ENCODE assay signal across 12 cellular contexts in genomic region chr1:227191607-227192006, GRCh38.
DNase-seq lines count a peak whose midpoint lies in the region; ATAC-seq and TF ChIP-seq lines count a peak whose summit lies in the region.
"Had no signal": no experiment of that assay in that cellular context is flagged by ENCODE, and none has a peak within 500 bp of the region (broad histone marks: within the 10 kb centered on the region; RNA-seq: fewer than 3 reads in every experiment).

No MANE protein-coding gene starts in this region.

- H4K91ac ChIP-seq in mesenchymal stem cell (ENCODE audit: low read length), result no peak overlapping the region

- H3K36me3 ChIP-seq in mesenchymal stem cell (ENCODE audit: control insufficient read depth in 1 of 2, insufficient read depth in 2 of 2, low read depth in 1 of 2, low read length in 2 of 2) (peaks cover 0 to 3% of the 10 kb centered on the region in 2 experiments), heart right ventricle (peaks cover 0 to 22% (median 0%) of the 10 kb centered on the region in 9 donors)

- no peak overlapping the region for H2AK5ac ChIP-seq in mesenchymal stem cell (ENCODE audit: low read length, severe bottlenecking)

- no peak for TF ChIP-seq CTCF in heart right ventricle (IDR thresholded peaks at IDR 0.05)

- H3K4me2 ChIP-seq in mesenchymal stem cell (ENCODE audit: low read length, poor library complexity, severe bottlenecking), result no peak overlapping the region
- H3K4me2 ChIP-seq: BLaER1 had no signal

- ATAC-seq in GM19035 (IDR thresholded peaks at IDR 0.05; ENCODE audit: unreplicated experiment), result peak; percentile 68
- peak; percentile 61 for ATAC-seq in GM21786 (IDR thresholded peaks at IDR 0.05; ENCODE audit: unreplicated experiment)
- ATAC-seq in HG03354 (IDR thresholded peaks at IDR 0.05; ENCODE audit: poor library complexity, severe bottlenecking, unreplicated experiment), result peak; percentile 86
- ATAC-seq in GM21825 (IDR thresholded peaks at IDR 0.05; ENCODE audit: unreplicated experiment), result no peak
- no peak for ATAC-seq in heart right ventricle
- ATAC-seq: WTC11 had no signal

- no peak overlapping the region for H3K4ac ChIP-seq in mesenchymal stem cell (ENCODE audit: low read depth in 1 of 2, low read length in 2 of 2)

- intact Hi-C loops in heart right ventricle (cut with DNase I), result no loop called here

- H2BK15ac ChIP-seq in mesenchymal stem cell (ENCODE audit: low read depth, poor library complexity, severe bottlenecking), result no peak overlapping the region

- no peak overlapping the region for H4K8ac ChIP-seq in mesenchymal stem cell (ENCODE audit: low read length)

- H3K4me3 ChIP-seq in mesenchymal stem cell (ENCODE audit: insufficient read depth in 1 of 2, low read depth in 1 of 2, low read length in 2 of 2) (no peak overlapping the region), heart right ventricle (no peak overlapping the region)
- H3K4me3 ChIP-seq: BLaER1, MG63, stomach had no signal

- H3K23ac ChIP-seq in mesenchymal stem cell (ENCODE audit: low read length in 2 of 2), result no peak overlapping the region

- H3K14ac ChIP-seq in mesenchymal stem cell (ENCODE audit: low read length in 2 of 2), result no peak overlapping the region

- peaks cover 9% of the 10 kb centered on the region for H3K79me1 ChIP-seq in mesenchymal stem cell (replicated peaks; ENCODE audit: low read length, poor library complexity, severe bottlenecking)

- H3K27me3 ChIP-seq in mesenchymal stem cell (ENCODE audit: control insufficient read depth in 1 of 2, insufficient read depth in 1 of 2, low read length in 2 of 2) (no peaks in the 10 kb centered on the region), heart right ventricle (no peaks in the 10 kb centered on the region)
- H3K27me3 ChIP-seq: BLaER1, MG63, stomach had no signal

- H3K9me3 ChIP-seq in mesenchymal stem cell (ENCODE audit: control insufficient read depth, low read length), result no peaks in the 10 kb centered on the region
- H3K9me3 ChIP-seq in heart right ventricle, result no peaks in the 10 kb centered on the region
- H3K9me3 ChIP-seq: BLaER1, stomach had no signal

- H3K27ac ChIP-seq in mesenchymal stem cell (ENCODE audit: low read length, poor library complexity, severe bottlenecking) (no peak overlapping the region), heart right ventricle (no peak overlapping the region)
- H3K27ac ChIP-seq: BLaER1, stomach had no signal

- no peak overlapping the region for H3K18ac ChIP-seq in mesenchymal stem cell (ENCODE audit: low read depth in 1 of 2, low read length in 2 of 2)

- H2BK12ac ChIP-seq in mesenchymal stem cell (ENCODE audit: low read length in 2 of 2), result no peak overlapping the region

- H2AFZ ChIP-seq in mesenchymal stem cell (ENCODE audit: low read depth, low read length), result no peak overlapping the region

- peak overlapping the region; percentile 81 for H3K9ac ChIP-seq in mesenchymal stem cell (ENCODE audit: low read length)
- H3K9ac ChIP-seq: BLaER1 had no signal

- no peak overlapping the region for H2BK5ac ChIP-seq in mesenchymal stem cell (ENCODE audit: low read depth, low read length, poor library complexity, severe bottlenecking)

- H3K4me1 ChIP-seq in mesenchymal stem cell (ENCODE audit: control insufficient read depth, insufficient read depth, low read depth, low read length) (no peaks in the 10 kb centered on the region), heart right ventricle (peaks cover 0 to 16% (median 5%) of the 10 kb centered on the region in 9 donors)
- H3K4me1 ChIP-seq: BLaER1, stomach had no signal

- 92% methylated on average over 1 of the region's 2 CpGs for WGBS in mesenchymal stem cell
- WGBS in heart right ventricle, 2 donors, result 64 to 69% methylated on average over 2 of the region's 2 CpGs

- DNase-seq in mesenchymal stem cell (no peak), NCI-H187 treated with DMSO at 0.1 percent for 48 hours (lab: John Stamatoyannopoulos, UW) (no peak), heart right ventricle (no peak), Kasumi-1 (lab: John Stamatoyannopoulos, UW) (no peak)

- no peak overlapping the region for H2BK120ac ChIP-seq in mesenchymal stem cell (ENCODE audit: low read depth, low read length)

Comparison
In these comparisons a context has a peak if more than half of its experiments do, and no peak if none do; other contexts are left out.
1. ATAC-seq: peak in GM19035 (single experiment), GM21786 (single experiment) and HG03354 (single experiment); none in GM21825 (single experiment) and heart right ventricle (0 of 8).